Comparison of ENCODE assay signal across 9 cellular contexts in the genomic region with DNA sequence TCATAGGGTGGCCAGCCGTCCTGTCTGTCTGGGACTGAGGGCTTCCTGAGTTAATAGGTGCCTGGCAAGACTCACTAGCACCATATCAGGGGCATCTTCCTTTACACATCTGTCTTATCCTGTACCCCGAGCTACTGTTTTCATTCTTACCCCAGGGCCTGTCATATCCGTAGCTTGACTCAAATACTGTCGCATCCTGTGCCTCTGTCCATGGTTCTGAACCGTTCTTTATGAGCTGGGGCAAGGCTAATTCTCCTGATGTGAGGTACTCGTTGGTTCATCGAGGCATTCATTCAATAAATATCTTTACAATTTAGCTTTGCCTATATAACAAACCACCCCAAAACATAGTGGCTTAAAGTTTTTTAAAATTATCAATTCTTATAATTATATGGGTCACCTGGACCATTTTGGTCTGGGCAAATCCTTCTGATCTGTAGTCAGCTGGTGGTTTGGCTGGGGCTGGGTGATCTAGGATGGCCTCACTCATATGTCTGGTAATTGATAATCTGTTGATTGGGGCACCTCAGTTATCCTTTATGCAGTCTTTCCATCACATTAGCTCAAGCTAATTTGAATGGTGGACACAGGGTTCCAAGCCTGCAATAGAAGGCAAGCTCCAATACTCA.
DNase-seq lines count a peak whose midpoint lies in the region; ATAC-seq and TF ChIP-seq lines count a peak whose summit lies in the region.
"Had no signal": no experiment of that assay in that cellular context is flagged by ENCODE, and none has a peak within 500 bp of the region (broad histone marks: within the 10 kb centered on the region; RNA-seq: fewer than 3 reads in every experiment).

No MANE protein-coding gene starts in this region.

- H3K4me1 ChIP-seq in right atrium auricular region (no peaks in the 10 kb centered on the region), foreskin keratinocyte (no peaks in the 10 kb centered on the region)

- no peaks in the 10 kb centered on the region for H3K9me3 Mint-ChIP-seq in activated CD4-positive, alpha-beta memory T cell treated with anti-CD3 and anti-CD28 coated beads for 36 hours

- POLR2A ChIA-PET in activated CD4-positive, alpha-beta memory T cell treated with anti-CD3 and anti-CD28 coated beads for 36 hours (lab: Charles Lee): interaction anchor here (0.5 to 1.3 kb wide), 2 partner anchors 8 to 13 kb away, joined by 3 to 4 read pairs; no protein-coding TSS in a partner anchor

- H3K36me3 Mint-ChIP-seq in activated CD4-positive, alpha-beta memory T cell treated with anti-CD3 and anti-CD28 coated beads for 36 hours: no peaks in the 10 kb centered on the region

- CTCF ChIA-PET in activated CD4-positive, alpha-beta memory T cell treated with anti-CD3 and anti-CD28 coated beads for 36 hours (lab: Charles Lee): interaction anchor here (1.5 kb wide), 1 partner anchor 498 kb away, joined by 3 read pairs; no protein-coding TSS in a partner anchor

- TF ChIP-seq CTCF in right atrium auricular region (IDR thresholded peaks at IDR 0.05) (no peak), foreskin keratinocyte (conservative IDR thresholded peaks at IDR 0.05) (no peak)

- peaks cover 28% of the 10 kb centered on the region for H3K27me3 Mint-ChIP-seq in activated CD4-positive, alpha-beta memory T cell treated with anti-CD3 and anti-CD28 coated beads for 36 hours

- H3K4me3 Mint-ChIP-seq in activated CD4-positive, alpha-beta memory T cell treated with anti-CD3 and anti-CD28 coated beads for 36 hours: no peak overlapping the region

- no peaks in the 10 kb centered on the region for H3K36me3 ChIP-seq in right atrium auricular region

- DNase-seq in left ventricle myocardium superior (no peak), right atrium auricular region (ENCODE audit: low spot score) (no peak), foreskin keratinocyte (peak; percentile 7 to 17), NCI-H526 treated with DMSO at 0.1 percent for 48 hours (lab: John Stamatoyannopoulos, UW) (no peak)
- peak; percentile 75 for DNase-seq in activated CD4-positive, alpha-beta memory T cell treated with anti-CD3 and anti-CD28 coated beads for 36 hours
- peak; percentile 55 to 63 for DNase-seq in stimulated activated CD4-positive, alpha-beta T cell treated with anti-CD3 and anti-CD28 coated beads, Interleukin-2, amount 100 ng/mL, for 48 hours

- H3K27ac ChIP-seq in right atrium auricular region (no peak overlapping the region), foreskin keratinocyte (no peak overlapping the region)
- H3K27ac ChIP-seq: VCaP had no signal

- H3K4me1 Mint-ChIP-seq in activated CD4-positive, alpha-beta memory T cell treated with anti-CD3 and anti-CD28 coated beads for 36 hours (ENCODE audit: low read depth): no peaks in the 10 kb centered on the region

- no peak overlapping the region for H3K27ac Mint-ChIP-seq in activated CD4-positive, alpha-beta memory T cell treated with anti-CD3 and anti-CD28 coated beads for 36 hours

- no peaks in the 10 kb centered on the region for H3K27me3 ChIP-seq in right atrium auricular region
- peaks cover 11% of the 10 kb centered on the region for H3K27me3 ChIP-seq in foreskin keratinocyte

- intact Hi-C loops in left ventricle myocardium superior (cut with micrococcal nuclease): no loop called here
- intact Hi-C loops in activated CD4-positive, alpha-beta memory T cell treated with anti-CD3 and anti-CD28 coated beads for 36 hours (cut with micrococcal nuclease): loop anchor here (10.0 kb wide), 1 partner anchor 402 kb away; no protein-coding TSS in a partner anchor

- no peak overlapping the region for H3K4me3 ChIP-seq in right atrium auricular region

- peak; percentile 40 for ATAC-seq in left ventricle myocardium superior
- no peak for ATAC-seq in foreskin keratinocyte
- no peak for ATAC-seq in HG02642 (IDR thresholded peaks at IDR 0.05; ENCODE audit: poor library complexity, unreplicated experiment)
- ATAC-seq in GM18519 (IDR thresholded peaks at IDR 0.05; ENCODE audit: low FRiP score, unreplicated experiment): no peak

- H3K9me3 ChIP-seq in right atrium auricular region: no peaks in the 10 kb centered on the region

Comparison
In these comparisons a context has a peak if more than half of its experiments do, and no peak if none do; other contexts are left out.
1. DNase-seq: peak in activated CD4-positive, alpha-beta memory T cell treated with anti-CD3 and anti-CD28 coated beads for 36 hours (single experiment), foreskin keratinocyte (2 of 2) and stimulated activated CD4-positive, alpha-beta T cell treated with anti-CD3 and anti-CD28 coated beads, Interleukin-2, amount 100 ng/mL, for 48 hours (2 of 2); none in left ventricle myocardium superior (single experiment), right atrium auricular region (single experiment) and NCI-H526 treated with DMSO at 0.1 percent for 48 hours (single experiment).